Comparison of ENCODE assay signal across 9 cellular contexts in the genomic region with DNA sequence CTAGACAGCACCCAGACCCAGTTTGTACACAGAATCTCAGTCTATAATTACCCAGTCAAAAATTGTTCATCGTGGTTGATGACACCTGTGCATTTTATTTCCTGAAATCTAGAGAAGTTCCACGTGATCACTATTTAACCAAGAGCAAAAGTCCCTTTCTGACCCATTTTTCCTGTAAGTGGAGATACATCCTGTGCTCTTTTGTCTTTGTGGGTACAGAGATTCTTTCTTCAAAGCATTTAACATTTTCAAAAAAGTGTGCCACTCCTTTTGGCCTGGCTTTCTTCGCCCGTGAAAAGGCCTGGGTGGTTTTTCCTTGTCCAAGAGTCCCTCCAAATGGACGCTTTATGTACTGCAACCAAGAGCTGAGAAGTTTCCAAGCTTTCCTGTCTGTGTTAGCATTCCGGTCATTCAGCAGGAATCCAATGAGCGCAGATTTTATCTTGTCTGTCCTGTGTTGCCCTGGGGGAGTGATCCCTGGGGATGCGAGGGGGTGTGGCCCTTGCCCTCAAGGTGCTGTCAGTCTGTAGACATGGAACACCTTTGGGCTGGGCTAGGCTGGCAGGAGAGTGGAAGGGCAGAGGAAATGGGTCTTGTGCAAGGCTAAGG.
A peak's percentile ranks its signal among the peaks of the same experiment; 100 is the strongest.
DNase-seq lines count a peak whose midpoint lies in the region; ATAC-seq and TF ChIP-seq lines count a peak whose summit lies in the region.
"Had no signal": no experiment of that assay in that cellular context is flagged by ENCODE, and none has a peak within 500 bp of the region (broad histone marks: within the 10 kb centered on the region; RNA-seq: fewer than 3 reads in every experiment).

No MANE protein-coding gene starts in this region.

- peaks cover 16% of the 10 kb centered on the region for H3K9me3 Mint-ChIP-seq in WTC11

- DNase-seq in G401 (ENCODE audit: low spot score) (peak; percentile 65), NB4 (ENCODE audit: low read depth) (peak; percentile 24), WTC11 (ENCODE audit: low spot score) (peak; percentile 54), cerebellum (ENCODE audit: low spot score) (peak; percentile 52), kidney epithelial cell (ENCODE audit: low read depth) (no peak)
- DNase-seq in stimulated activated CD4-positive, alpha-beta T cell treated with anti-CD3 and anti-CD28 coated beads, Interleukin-4, amount 100 ng/mL, for 4 hours: peak; percentile 23 to 60

- no peaks in the 10 kb centered on the region for H3K27me3 ChIP-seq in kidney epithelial cell (ENCODE audit: control insufficient read depth, insufficient read depth, low read length)

- TF ChIP-seq CTCF in NB4 (IDR thresholded peaks at IDR 0.05; ENCODE audit: low read depth, low read length): no peak
- peak; percentile 59 for TF ChIP-seq CTCF in WTC11 (IDR thresholded peaks at IDR 0.05)
- TF ChIP-seq CTCF in kidney epithelial cell (IDR thresholded peaks at IDR 0.05; ENCODE audit: insufficient read depth, low read length, poor library complexity, severe bottlenecking): peak; percentile 79

- peaks cover 13% of the 10 kb centered on the region for H3K36me3 Mint-ChIP-seq in WTC11

- H3K27ac Mint-ChIP-seq in WTC11: peak overlapping the region; percentile 50; the same call in 1 of the 2 replicates
- H3K27ac Mint-ChIP-seq: dendritic cell treated with granulocyte-macrophage colony-stimulating factor and Interleukin-4, amounts not matched to agents 40 ng/mL and 50 ng/mL, for 4 days had no signal

- no peak overlapping the region for H3K4me3 Mint-ChIP-seq in WTC11
- H3K4me3 Mint-ChIP-seq: dendritic cell treated with granulocyte-macrophage colony-stimulating factor and Interleukin-4, amounts not matched to agents 40 ng/mL and 50 ng/mL, for 4 days had no signal

- H3K4me3 ChIP-seq in NB4 (ENCODE audit: low read depth, low read length): no peak overlapping the region
- H3K4me3 ChIP-seq in kidney epithelial cell (ENCODE audit: low read depth, low read length): no peak overlapping the region

- POLR2A ChIA-PET in WTC11 (lab: Charles Lee): no interaction called here

- no peaks in the 10 kb centered on the region for H3K27me3 Mint-ChIP-seq in WTC11 (ENCODE audit: low read depth)
- H3K27me3 Mint-ChIP-seq: dendritic cell treated with granulocyte-macrophage colony-stimulating factor and Interleukin-4, amounts not matched to agents 40 ng/mL and 50 ng/mL, for 4 days had no signal

- peaks cover 18% of the 10 kb centered on the region for H3K4me1 Mint-ChIP-seq in WTC11

- CTCF ChIA-PET in WTC11 (lab: Charles Lee): interaction anchor here (0.5 to 1.0 kb wide), 36 partner anchors 9 to 508 kb away, joined by 3 to 31 read pairs (median 3); no protein-coding TSS in a partner anchor

- TF ChIP-seq POLR2A in NB4 (IDR thresholded peaks at IDR 0.05; ENCODE audit: extremely low read depth, insufficient read length): no peak

- H3K36me3 ChIP-seq in kidney epithelial cell (ENCODE audit: control insufficient read depth, insufficient read depth, low read length): no peaks in the 10 kb centered on the region

- in situ Hi-C loops in G401 (cut with HindIII; ENCODE audit: low sequenced_read_pairs): no loop called here

- ATAC-seq in WTC11: peak; percentile 71
- no peak for ATAC-seq in GM18907 (IDR thresholded peaks at IDR 0.05; ENCODE audit: unreplicated experiment)
- ATAC-seq in GM21717 (IDR thresholded peaks at IDR 0.05; ENCODE audit: unreplicated experiment): no peak

TF ChIP-seq in WTC11, 78 proteins besides CTCF, POLR2A, EP300 and RAD21:
- TF ChIP-seq FOXJ3 (CRISPR knock-in tag; IDR thresholded peaks at IDR 0.05; ENCODE audit: borderline replicate concordance) (no peak), OVOL2 (CRISPR knock-in tag; IDR thresholded peaks at IDR 0.05; ENCODE audit: borderline replicate concordance) (no peak), E2F4 (CRISPR knock-in tag; IDR thresholded peaks at IDR 0.05; ENCODE audit: borderline replicate concordance, low read depth) (no peak), RORB (CRISPR knock-in tag; IDR thresholded peaks at IDR 0.05) (no peak), ZNF219 (CRISPR knock-in tag; IDR thresholded peaks at IDR 0.05; ENCODE audit: borderline replicate concordance) (no peak)
